ENCODE assay signal across 8 cellular contexts in the genomic region with DNA sequence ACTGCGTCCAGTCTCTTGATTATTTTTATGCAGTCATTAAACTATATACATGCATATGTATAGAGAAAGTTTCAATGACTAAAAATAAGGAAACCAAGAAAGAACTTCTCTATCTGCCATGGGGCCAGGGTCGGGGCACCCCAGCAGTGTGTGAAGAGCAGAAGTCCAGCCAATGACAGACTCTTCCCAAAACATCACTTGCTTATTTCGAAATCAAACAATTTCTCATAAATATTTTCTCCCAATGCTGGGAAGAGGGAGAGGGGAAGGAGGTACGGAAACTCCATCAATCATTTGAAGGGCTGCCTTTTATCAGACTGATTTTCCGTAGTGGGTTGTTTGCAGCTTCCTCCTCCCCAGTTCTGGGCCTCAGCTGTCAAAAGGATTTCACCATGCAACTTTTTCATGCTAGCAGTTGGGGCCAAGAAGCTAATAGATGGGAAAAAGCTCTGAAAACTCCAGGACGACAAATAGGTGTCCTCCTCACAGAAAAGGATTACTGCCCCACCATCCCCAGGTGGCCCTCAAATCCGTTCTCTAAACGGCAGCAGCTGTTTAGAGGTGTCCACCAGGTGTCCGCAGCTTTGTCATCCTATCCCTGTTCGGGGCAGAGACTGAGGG. TPM values are rescaled to one million over a fixed set of nuclear protein-coding genes. Genes with fewer than 3 reads are reported as not detected.
A peak's percentile ranks its signal among the peaks of the same experiment; 100 is the strongest.
ATAC-seq lines count a peak whose summit lies in the region.

No MANE protein-coding gene starts in this region.

- H3K4me1 ChIP-seq in BLaER1 (peaks cover 85% of the 10 kb centered on the region), thymus (ENCODE audit: control insufficient read depth, insufficient read depth, low read length) (peaks cover 16% of the 10 kb centered on the region)

- ATAC-seq in HG03139 (IDR thresholded peaks at IDR 0.05; ENCODE audit: unreplicated experiment) (peak; percentile 5), GM19328 (IDR thresholded peaks at IDR 0.05; ENCODE audit: unreplicated experiment) (no peak), GM18868 (IDR thresholded peaks at IDR 0.05; ENCODE audit: unreplicated experiment) (no peak), GM19324 (IDR thresholded peaks at IDR 0.05; ENCODE audit: low FRiP score, unreplicated experiment) (no peak)

- peak overlapping the region; percentile 92 for H3K4me2 ChIP-seq in BLaER1

- H3K9me3 Mint-ChIP-seq in activated naive CD8-positive, alpha-beta T cell (ENCODE audit: low read depth) = no peaks in the 10 kb centered on the region

- peak overlapping the region; percentile 76 for H3K4me3 Mint-ChIP-seq in activated naive CD8-positive, alpha-beta T cell

- H3K36me3 Mint-ChIP-seq in activated naive CD8-positive, alpha-beta T cell = peaks cover 2% of the 10 kb centered on the region

- peak overlapping the region; percentile 98 for H3K27ac ChIP-seq in BLaER1
- H3K27ac ChIP-seq in layer of hippocampus (ENCODE audit: low read depth, low read length) = peak overlapping the region; percentile 88
- peak overlapping the region; percentile 83 for H3K27ac ChIP-seq in thymus (ENCODE audit: low read depth)

- peak overlapping the region; percentile 79 for H3K27ac Mint-ChIP-seq in activated naive CD8-positive, alpha-beta T cell

- peak overlapping the region; percentile 80 for H3K9ac ChIP-seq in BLaER1

- H3K27me3 ChIP-seq in BLaER1 (no peaks in the 10 kb centered on the region), layer of hippocampus (ENCODE audit: control insufficient read depth, insufficient read depth, low read length) (no peaks in the 10 kb centered on the region), thymus (ENCODE audit: control insufficient read depth, insufficient read depth) (no peaks in the 10 kb centered on the region)

- H3K4me1 Mint-ChIP-seq in activated naive CD8-positive, alpha-beta T cell (ENCODE audit: low read depth) = peaks cover 35% of the 10 kb centered on the region

- WGBS in thymus = 24% methylated on average over 10 of the region's 10 CpGs

- peaks cover 33% of the 10 kb centered on the region for H4K20me1 ChIP-seq in BLaER1

- H3K9me3 ChIP-seq in BLaER1 (no peaks in the 10 kb centered on the region), thymus (ENCODE audit: control insufficient read depth) (no peaks in the 10 kb centered on the region)

- H3K4me3 ChIP-seq in BLaER1 (peak overlapping the region; percentile 60), thymus (ENCODE audit: low read length) (peak overlapping the region; percentile 74)

- no peaks in the 10 kb centered on the region for H3K27me3 Mint-ChIP-seq in activated naive CD8-positive, alpha-beta T cell

- H3K36me3 ChIP-seq in BLaER1 = peaks cover 32% of the 10 kb centered on the region
- peaks cover 4% of the 10 kb centered on the region for H3K36me3 ChIP-seq in thymus (ENCODE audit: control insufficient read depth, insufficient read depth)

RNA-seq across cellular contexts. Expression of gene FPGS, which starts 0.6 kb away (rescaled TPM):
- 48.4 TPM for polyA plus RNA-seq in thymus

RNA-seq across cellular contexts. Expression of gene CDK9, which starts 16.2 kb away (rescaled TPM):
- polyA plus RNA-seq in thymus = 122 TPM

RNA-seq across cellular contexts. Expression of gene SH2D3C, which starts 23.6 kb away (rescaled TPM):
- 25.1 TPM for polyA plus RNA-seq in thymus

RNA-seq across cellular contexts. Expression of gene ENG, which starts 52.4 kb away (rescaled TPM):
- polyA plus RNA-seq in thymus = 48.2 TPM
